21 cellular contexts compared by ENCODE assay signal in the genomic region with DNA sequence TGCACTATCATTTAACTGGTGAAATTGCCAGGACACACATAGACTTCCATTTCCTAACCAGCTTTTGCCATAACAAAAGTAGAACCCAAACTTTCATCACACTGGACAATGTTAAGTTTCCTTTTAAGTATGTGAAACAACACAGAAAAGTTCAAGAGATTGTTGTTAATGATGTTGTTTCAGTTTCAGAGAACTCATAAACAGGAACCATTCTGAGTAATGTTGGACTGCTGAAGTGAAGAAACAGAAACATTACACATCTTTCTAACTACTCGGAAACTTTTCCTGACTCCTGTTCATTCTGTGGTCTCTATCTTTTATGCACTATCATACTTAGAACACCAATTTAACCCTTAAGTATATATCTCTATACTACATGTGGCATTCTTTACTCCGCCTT.
DNase-seq lines count a peak whose midpoint lies in the region; ATAC-seq, FAIRE-seq and TF ChIP-seq lines count a peak whose summit lies in the region.
"Had no signal": no experiment of that assay in that cellular context is flagged by ENCODE, and none has a peak within 500 bp of the region (broad histone marks: within the 10 kb centered on the region; RNA-seq: fewer than 3 reads in every experiment).

No MANE protein-coding gene starts in this region.

- no peak overlapping the region; a peak in 1 of 20 replicates for H3K4me3 ChIP-seq in BLaER1 treated with 17β-estradiol and CSF1 and Interleukin-3, amounts not matched to agents 10 nM and 100 nM
- H3K4me3 ChIP-seq in OCI-LY3 (ENCODE audit: low read length) = no peak overlapping the region
- H3K4me3 ChIP-seq: ascending aorta, lung, MG63, transverse colon had no signal

- peaks cover 0 to 29% (median 16%) of the 10 kb centered on the region in 11 experiments; a peak in 18 of 22 replicates for H3K9me3 ChIP-seq in BLaER1 treated with 17β-estradiol and CSF1 and Interleukin-3, amounts not matched to agents 10 nM and 100 nM (replicated peaks in 1 of 11)
- no peaks in the 10 kb centered on the region for H3K9me3 ChIP-seq in OCI-LY3 (ENCODE audit: insufficient read depth, low read length)
- H3K9me3 ChIP-seq: ascending aorta, MG63, transverse colon had no signal

- peak overlapping the region; percentile 45 to 78 (median 59); a peak in 21 of 22 replicates for H3K4me2 ChIP-seq in BLaER1 treated with 17β-estradiol and CSF1 and Interleukin-3, amounts not matched to agents 10 nM and 100 nM
- H3K4me2 ChIP-seq in OCI-LY3 (ENCODE audit: low read length) = peak overlapping the region; percentile 5; the same call in 1 of the 2 replicates

- no peak for TF ChIP-seq CTCF in OCI-LY3 (IDR thresholded peaks at IDR 0.05; ENCODE audit: low read depth, low read length)

- H3K9ac ChIP-seq in BLaER1 treated with 17β-estradiol and CSF1 and Interleukin-3, amounts not matched to agents 10 nM and 100 nM = 0 out of 22 replicates have a peak overlapping the region, but pooled peaks of 1 of the 11 experiments have one; percentile 9
- no peak overlapping the region for H3K9ac ChIP-seq in OCI-LY3 (ENCODE audit: low read length)

- peaks cover 0 to 5% (median 0%) of the 10 kb centered on the region in 11 experiments; a peak in 1 of 22 replicates for H3K36me3 ChIP-seq in BLaER1 treated with 17β-estradiol and CSF1 and Interleukin-3, amounts not matched to agents 10 nM and 100 nM
- H3K36me3 ChIP-seq in OCI-LY3 (replicated peaks; ENCODE audit: low read depth, low read length) = no peaks in the 10 kb centered on the region
- H3K36me3 ChIP-seq: ascending aorta, MG63, transverse colon had no signal

- peak overlapping the region; percentile 9 to 71 (median 62); a peak in 21 of 22 replicates for H3K27ac ChIP-seq in BLaER1 treated with 17β-estradiol and CSF1 and Interleukin-3, amounts not matched to agents 10 nM and 100 nM
- H3K27ac ChIP-seq in OCI-LY3 (ENCODE audit: low read length) = no peak overlapping the region
- H3K27ac ChIP-seq: ascending aorta, transverse colon had no signal

- 0 out of 2 replicates have a peak overlapping the region, but pooled peaks have one; percentile 2 for H2AFZ ChIP-seq in OCI-LY3 (ENCODE audit: low read depth, low read length)

- no peak for TF ChIP-seq POLR2A in GM12891 (IDR thresholded peaks at IDR 0.05; ENCODE audit: low read depth, low read length)

- H3K79me2 ChIP-seq in OCI-LY3 (ENCODE audit: low read length) = no peaks in the 10 kb centered on the region

- no peaks in the 10 kb centered on the region for H3K27me3 ChIP-seq in BLaER1 treated with 17β-estradiol and CSF1 and Interleukin-3, amounts not matched to agents 10 nM and 100 nM
- H3K27me3 ChIP-seq in OCI-LY3 (ENCODE audit: low read depth, low read length) = no peaks in the 10 kb centered on the region
- H3K27me3 ChIP-seq: ascending aorta, MG63, transverse colon had no signal

- FAIRE-seq in GM12891 (lab: Jason Lieb, UNC) = no peak
- FAIRE-seq: frontal cortex, small intestine had no signal

- no peak for DNase-seq in GM12891 (ENCODE audit: insufficient read length, low spot score)
- no peak for DNase-seq in stimulated activated CD4-positive, alpha-beta T cell treated with anti-CD3 and anti-CD28 coated beads, Interleukin-2, amount 100 ng/mL, for 24 hours
- no peak for DNase-seq in activated CD8-positive, alpha-beta memory T cell treated with anti-CD3 and anti-CD28 coated beads, Interleukin-2, amount 50 U/mL, for 48 hours
- no peak for DNase-seq in D341Med (ENCODE audit: low spot score)
- DNase-seq: 8988T; activated T-cell treated with anti-CD3 and anti-CD28 coated beads, Interleukin-2, amount 50 U/mL, for 72 hours; erythroblast; MG63; NCI-H146; NCI-H748 treated with DMSO at 0.1 percent for 48 hours; SIG-M5; small intestine; stimulated activated CD4-positive, alpha-beta T cell treated with anti-CD3 and anti-CD28 coated beads, Interleukin-4, amount 100 ng/mL, for 1 hour; transverse colon had no signal

- H4K20me1 ChIP-seq in BLaER1 treated with 17β-estradiol and CSF1 and Interleukin-3, amounts not matched to agents 10 nM and 100 nM = no peaks in the 10 kb centered on the region
- H4K20me1 ChIP-seq in OCI-LY3 (ENCODE audit: insufficient read depth, low read length) = no peaks in the 10 kb centered on the region

- ATAC-seq in GM19035 (IDR thresholded peaks at IDR 0.05; ENCODE audit: unreplicated experiment) = peak; percentile 97
- ATAC-seq in HG02973 (IDR thresholded peaks at IDR 0.05; ENCODE audit: unreplicated experiment) = peak; percentile 72
- ATAC-seq: activated T-cell treated with anti-CD3 and anti-CD28 coated beads, Interleukin-2, amount 50 U/mL, for 72 hours had no signal

- peaks cover 23 to 54% (median 39%) of the 10 kb centered on the region in 10 experiments for H3K4me1 ChIP-seq in BLaER1 treated with 17β-estradiol and CSF1 and Interleukin-3, amounts not matched to agents 10 nM and 100 nM
- H3K4me1 ChIP-seq in OCI-LY3 (ENCODE audit: low read length) = peaks cover 20% of the 10 kb centered on the region
- H3K4me1 ChIP-seq: ascending aorta, transverse colon had no signal

TF ChIP-seq in GM12891, 5 proteins besides CTCF, POLR2A, EP300 and RAD21:
- TF ChIP-seq TAF1 (IDR thresholded peaks at IDR 0.05; ENCODE audit: low read depth, low read length) (no peak), POU2F2 (IDR thresholded peaks at IDR 0.05; ENCODE audit: low read depth, low read length) (no peak), POLR2AphosphoS5 (IDR thresholded peaks at IDR 0.05; ENCODE audit: low read depth, low read length) (no peak), PAX5 (IDR thresholded peaks at IDR 0.05; ENCODE audit: insufficient read depth, low read length, severe bottlenecking) (no peak)
